Comparison of ENCODE assay signal across 8 cellular contexts in the genomic region with DNA sequence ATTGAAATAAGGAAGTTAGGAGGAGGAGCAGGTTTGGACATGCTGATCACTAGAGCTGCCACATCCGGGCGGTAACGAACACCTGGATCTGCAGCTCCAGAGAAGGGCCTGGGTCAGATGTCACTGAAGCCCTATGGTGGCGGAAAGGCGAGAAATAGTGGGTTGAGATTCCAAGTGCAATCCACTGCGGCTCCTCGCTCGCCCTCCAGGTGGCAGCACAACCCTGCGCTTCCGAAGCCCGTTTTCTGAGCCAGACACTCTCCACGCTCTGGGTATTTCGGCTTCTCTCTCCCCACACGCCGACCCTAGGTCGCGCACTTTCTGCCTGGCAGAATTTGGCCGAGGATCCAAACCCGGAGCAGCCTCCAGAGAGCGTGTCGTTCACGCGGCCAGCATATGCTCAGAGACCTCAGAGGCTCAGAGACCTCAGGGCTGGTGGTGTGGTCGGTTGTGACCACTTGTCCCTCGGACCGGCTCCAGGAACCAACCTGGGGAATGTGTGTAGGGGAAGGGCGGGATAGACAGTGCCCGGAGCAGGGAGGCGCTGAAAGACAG. TPM values are rescaled to one million over a fixed set of nuclear protein-coding genes. Genes with fewer than 3 reads are reported as not detected.
DNase-seq lines count a peak whose midpoint lies in the region; ATAC-seq and TF ChIP-seq lines count a peak whose summit lies in the region.

No MANE protein-coding gene starts in this region.

- H3K79me2 ChIP-seq in neural progenitor cell (ENCODE audit: low read depth) = no peaks in the 10 kb centered on the region

- H3K4me1 ChIP-seq in SJCRH30 = no peaks in the 10 kb centered on the region
- H3K4me1 ChIP-seq in neural progenitor cell = peaks cover 4% of the 10 kb centered on the region
- H3K4me1 ChIP-seq in stomach = peaks cover 20 to 43% (median 35%) of the 10 kb centered on the region in 4 donors

- no peaks in the 10 kb centered on the region for H3K36me3 Mint-ChIP-seq in neural progenitor cell

- peak overlapping the region; percentile 68 for H3K27ac ChIP-seq in C4-2B
- H3K27ac ChIP-seq in SJCRH30 = peak overlapping the region; percentile 40
- H3K27ac ChIP-seq in neural progenitor cell = no peak overlapping the region
- peak overlapping the region; percentile 48 to 92 (median 83) for H3K27ac ChIP-seq in stomach

- H3K4me3 Mint-ChIP-seq in neural progenitor cell = peak overlapping the region; percentile 88

- no peaks in the 10 kb centered on the region for H3K36me3 ChIP-seq in SJCRH30
- no peaks in the 10 kb centered on the region for H3K36me3 ChIP-seq in neural progenitor cell
- peaks cover 0 to 17% (median 3%) of the 10 kb centered on the region in 4 donors for H3K36me3 ChIP-seq in stomach

- peak overlapping the region; percentile 76 for H3K4me2 ChIP-seq in neural progenitor cell

- H2AFZ ChIP-seq in neural progenitor cell (replicated peaks) = peak overlapping the region; percentile 18

- peaks cover 16% of the 10 kb centered on the region for H3F3A ChIP-seq in neural progenitor cell (ENCODE audit: low read depth)

- peaks cover 16% of the 10 kb centered on the region for H4K20me1 ChIP-seq in neural progenitor cell (ENCODE audit: low read depth)

- TF ChIP-seq CTCF in C4-2B (conservative IDR thresholded peaks at IDR 0.05) (peak; percentile 98), foreskin fibroblast (IDR thresholded peaks at IDR 0.05; ENCODE audit: low read depth, low read length) (peak; percentile 94), neural progenitor cell (IDR thresholded peaks at IDR 0.05) (peak; percentile 80), stomach (IDR thresholded peaks at IDR 0.05) (peak in 5 of 7 experiments; percentile 88 to 97 (median 94))

- peak; percentile 64 for ATAC-seq in GM21360 (IDR thresholded peaks at IDR 0.05; ENCODE audit: unreplicated experiment)

- peaks cover 17% of the 10 kb centered on the region for H3K27me3 Mint-ChIP-seq in neural progenitor cell (ENCODE audit: insufficient read depth, low read depth)

- intact Hi-C loops in stomach (cut with DNase I; ENCODE audit: low total_unique reads) = no loop called here

- TF ChIP-seq POLR2A in stomach (IDR thresholded peaks at IDR 0.05) = no peak

- WGBS in stomach, 5 donors = 0 to 1% (median 0%) methylated on average over 28 to 29 of the region's 29 CpGs

- TF ChIP-seq EP300 in stomach (IDR thresholded peaks at IDR 0.05) = no peak

- H3K27me3 ChIP-seq in SJCRH30 = peaks cover 4% of the 10 kb centered on the region; the same call in 1 of the 2 replicates
- H3K27me3 ChIP-seq in neural progenitor cell = peaks cover 47% of the 10 kb centered on the region
- H3K27me3 ChIP-seq in stomach = peaks cover 0 to 35% (median 16%) of the 10 kb centered on the region in 3 donors

- H3K4me1 Mint-ChIP-seq in neural progenitor cell = peaks cover 18% of the 10 kb centered on the region

- H3K4me3 ChIP-seq in SJCRH30 (peak overlapping the region; percentile 64), foreskin fibroblast (ENCODE audit: low read depth in 1 of 2, low read length in 2 of 2) (peak overlapping the region; percentile 45 to 52), neural progenitor cell (peak overlapping the region; percentile 56), stomach (peak overlapping the region; percentile 43 to 60 (median 54))

- H3K9me3 ChIP-seq in SJCRH30 (replicated peaks) = no peaks in the 10 kb centered on the region
- H3K9me3 ChIP-seq in neural progenitor cell (ENCODE audit: low read depth) = no peaks in the 10 kb centered on the region
- no peaks in the 10 kb centered on the region for H3K9me3 ChIP-seq in stomach

- H3K27ac Mint-ChIP-seq in neural progenitor cell = no peak overlapping the region

- DNase-seq in Kasumi-1 (lab: John Stamatoyannopoulos, UW) (peak; percentile 51 to 63), SJCRH30 (peak; percentile 67 to 83), foreskin fibroblast (peak; percentile 64 to 91), neural progenitor cell (ENCODE audit: low spot score) (peak; percentile 92), stomach (peak; percentile 87)
- DNase-seq in activated gamma-delta T cell treated with anti-CD3 and anti-CD28 coated beads, Interleukin-2, amount 50 U/mL, for 16 hours (ENCODE audit: low read depth) = peak; percentile 78

- no peak overlapping the region for H3K9ac ChIP-seq in neural progenitor cell

- peaks cover 1% of the 10 kb centered on the region for H3K9me3 Mint-ChIP-seq in neural progenitor cell

RNA-seq across cellular contexts. Expression of gene SLC2A4, which starts 0.9 kb away (rescaled TPM):
- total RNA-seq in SJCRH30 (2014; rRNA removed; shearing (Covaris generic)) = 1.3 and 1.5 TPM in 2 replicates
- total RNA-seq in neural progenitor cell (ENCODE audit: low replicate concordance) (1.7 and 7.3 TPM in 2 replicates), stomach (10 to 100 TPM in 2 of 5 donors, 1 to 10 TPM in 3; 3.5 to 26.6 (median 7.0) TPM)
- 10 to 100 TPM in 1 of 3 donors, 1 to 10 TPM in 1, under 1 TPM in 1; 0.92 to 15.9 (median 1.4) TPM for polyA plus RNA-seq in stomach

RNA-seq across cellular contexts. Expression of gene YBX2, which starts 13.8 kb away (rescaled TPM):
- not detected in 2 replicates for total RNA-seq in SJCRH30 (2014; rRNA removed; shearing (Covaris generic))
- total RNA-seq in neural progenitor cell (ENCODE audit: low replicate concordance) (2.7 and 9.1 TPM in 2 replicates), stomach (10 to 100 TPM in 1 of 5 donors, 1 to 10 TPM in 1, under 1 TPM in 2, not detected in 1; 0.43 to 72.4 (median 1.1) TPM)
- 1 to 10 TPM; 1.2 to 6.5 (median 1.8) TPM for polyA plus RNA-seq in stomach

RNA-seq across cellular contexts. Expression of gene CLDN7, which starts 18.3 kb away (rescaled TPM):
- total RNA-seq in SJCRH30 (2014; rRNA removed; shearing (Covaris generic)) = 0.25 and 0.34 TPM in 2 replicates
- 0.32 and 1.3 TPM in 2 replicates for total RNA-seq in neural progenitor cell (ENCODE audit: low replicate concordance)
- total RNA-seq in stomach = 100 to 1,000 TPM in 1 of 5 donors, 10 to 100 TPM in 2, 1 to 10 TPM in 2; 1.8 to 829 (median 17.4) TPM
- 100 to 1,000 TPM in 1 of 3 donors, 1 to 10 TPM in 2; 3.1 to 114 (median 9.9) TPM for polyA plus RNA-seq in stomach

RNA-seq across cellular contexts. Expression of gene EIF5A, which starts 26.8 kb away (rescaled TPM):
- total RNA-seq in SJCRH30 (2014; rRNA removed; shearing (Covaris generic)) = 339 and 372 TPM in 2 replicates
- total RNA-seq in neural progenitor cell (ENCODE audit: low replicate concordance) (251 and 370 TPM in 2 replicates), stomach (100 to 1,000 TPM in 4 of 5 donors, 10 to 100 TPM in 1; 86.9 to 189 (median 137) TPM)
- polyA plus RNA-seq in stomach = 100 to 1,000 TPM; 341 to 438 (median 394) TPM

RNA-seq across cellular contexts. Expression of gene ELP5, which starts 28.6 kb away (rescaled TPM):
- 39.6 and 43.8 TPM in 2 replicates for total RNA-seq in SJCRH30 (2014; rRNA removed; shearing (Covaris generic))
- total RNA-seq in neural progenitor cell (ENCODE audit: low replicate concordance) = 17.5 and 42.2 TPM in 2 replicates
- 10 to 100 TPM in 3 of 5 donors, 1 to 10 TPM in 1, not detected in 1; 8.4 to 19.5 (median 13.6) TPM for total RNA-seq in stomach
- polyA plus RNA-seq in stomach = 10 to 100 TPM; 24.4 to 45.2 (median 28.5) TPM
